ENCODE assay signal across 8 cellular contexts in the genomic region with DNA sequence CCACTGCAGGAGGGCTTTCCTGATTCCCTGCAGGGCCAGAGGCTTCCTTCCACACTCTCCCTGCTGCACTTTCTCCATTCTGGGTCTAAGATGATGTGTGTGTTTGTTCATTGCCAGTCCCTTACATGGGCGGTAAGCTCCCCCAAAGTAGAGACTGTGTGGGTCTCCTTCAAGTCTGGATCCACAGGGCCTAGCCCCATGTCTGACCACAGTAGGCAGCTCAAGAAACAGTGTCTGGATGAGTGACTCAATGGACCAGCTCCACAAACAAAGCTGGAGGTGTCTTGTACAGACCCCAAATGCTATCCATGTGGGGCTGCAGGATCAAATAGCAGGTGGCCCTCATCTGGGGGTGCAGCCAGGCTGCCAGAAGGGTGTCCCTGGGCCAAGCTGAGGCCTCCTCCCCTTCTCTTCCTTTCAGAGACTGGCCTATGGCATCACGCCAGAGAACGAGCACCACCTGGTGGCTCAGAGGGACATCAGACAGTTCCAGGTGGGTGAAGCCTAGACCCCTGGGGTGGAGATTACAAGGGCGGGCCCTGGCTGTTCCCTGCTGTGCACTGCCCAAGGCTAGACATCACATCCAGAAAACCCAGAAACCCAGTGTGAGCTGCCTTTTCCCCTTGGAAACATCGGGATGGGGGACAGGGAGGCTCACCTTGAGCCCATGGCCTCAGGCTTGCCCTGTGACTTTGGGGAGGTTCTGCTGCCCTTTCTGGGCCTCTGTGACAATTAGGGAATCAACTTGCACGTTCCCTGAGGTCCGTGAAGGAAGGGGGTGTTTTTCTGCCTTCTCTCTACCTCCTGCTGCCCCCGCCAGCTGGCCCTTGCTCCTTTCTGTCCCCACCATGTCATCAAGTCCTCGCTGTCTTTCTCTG. TPM values are rescaled to one million over a fixed set of nuclear protein-coding genes. Genes with fewer than 3 reads are reported as not detected.
DNase-seq lines count a peak whose midpoint lies in the region; ATAC-seq and TF ChIP-seq lines count a peak whose summit lies in the region.

No MANE protein-coding gene starts in this region.

- no peak overlapping the region for H3K4me3 ChIP-seq in right atrium auricular region

- H3K4me1 ChIP-seq in right atrium auricular region, result no peaks in the 10 kb centered on the region

- DNase-seq in AG08396 (ENCODE audit: low spot score), result peak; percentile 49
- DNase-seq in NCI-H82 (lab: John Stamatoyannopoulos, UW), result peak; percentile 81
- peak; percentile 32 for DNase-seq in activated naive CD4-positive, alpha-beta T cell treated with Interleukin-2 at 50 U/mL for 16 hours
- peak; percentile 67 for DNase-seq in right atrium auricular region (ENCODE audit: low spot score)
- DNase-seq in smooth muscle cell of the brain vasculature (ENCODE audit: low read depth, low spot score), result peak; percentile 4

- H3K9me3 ChIP-seq in right atrium auricular region, result no peaks in the 10 kb centered on the region

- peak; percentile 32 to 72 for TF ChIP-seq CTCF in right atrium auricular region (IDR thresholded peaks at IDR 0.05)

- H3K27ac ChIP-seq in right atrium auricular region, result no peak overlapping the region

- H3K27me3 ChIP-seq in right atrium auricular region, result no peaks in the 10 kb centered on the region

- no peaks in the 10 kb centered on the region for H3K36me3 ChIP-seq in right atrium auricular region

- peak; percentile 76 for ATAC-seq in GM18498 (IDR thresholded peaks at IDR 0.05; ENCODE audit: unreplicated experiment)
- ATAC-seq in HG02981 (IDR thresholded peaks at IDR 0.05; ENCODE audit: unreplicated experiment), result peak; percentile 82
- ATAC-seq in GM18858 (IDR thresholded peaks at IDR 0.05; ENCODE audit: unreplicated experiment), result no peak

RNA-seq across cellular contexts. Expression of a gene that starts 45.9 kb away (rescaled TPM):
- not detected for total RNA-seq in right atrium auricular region

Comparison
In these comparisons a context has a peak if more than half of its experiments do, and no peak if none do; other contexts are left out.
1. DNase-seq: peak in every context shown above with its lines; median percentile 81 in NCI-H82; 67 in right atrium auricular region; 49 in AG08396; 32 in activated naive CD4-positive, alpha-beta T cell treated with Interleukin-2 at 50 U/mL for 16 hours; 4 in smooth muscle cell of the brain vasculature.